In the genomic region with DNA sequence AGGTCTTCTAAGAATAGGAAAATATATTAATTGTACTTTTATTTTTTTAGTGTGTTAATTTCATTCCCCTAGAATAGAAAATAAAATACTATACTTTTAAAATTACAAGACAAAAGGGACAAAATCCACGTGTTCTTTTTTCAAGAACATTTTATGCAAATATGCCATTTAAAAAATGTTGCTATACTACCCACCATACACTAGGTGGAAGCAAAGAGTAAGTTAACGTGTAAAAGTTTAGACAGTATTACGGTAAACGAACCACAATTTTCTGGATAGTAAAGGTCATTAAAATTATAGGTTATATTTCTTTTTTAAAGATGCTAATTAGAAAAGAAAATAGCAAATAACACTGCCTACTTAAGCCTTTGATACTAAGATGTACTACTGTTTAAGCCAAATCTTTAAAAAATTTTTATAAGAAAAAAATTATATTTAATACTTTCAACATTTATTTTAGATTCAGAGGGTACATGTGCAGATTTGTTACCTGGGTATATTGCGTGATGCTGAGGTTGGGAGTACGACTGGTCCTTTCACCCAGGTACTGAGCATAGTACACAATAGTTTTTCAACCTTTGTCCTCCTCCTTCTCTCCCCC, we compare ENCODE assay signal across 8 cellular contexts.
DNase-seq lines count a peak whose midpoint lies in the region; ATAC-seq and TF ChIP-seq lines count a peak whose summit lies in the region.

No MANE protein-coding gene starts in this region.

- DNase-seq in AG09319 (ENCODE audit: extremely low read depth, low read depth), result no peak
- peak; percentile 36 for DNase-seq in NCI-H2227 treated with DMSO at 0.1 percent for 48 hours (lab: John Stamatoyannopoulos, UW)
- DNase-seq in cerebellum (ENCODE audit: low spot score), result peak; percentile 19
- peak; percentile 39 for DNase-seq in middle frontal gyrus (ENCODE audit: extremely low spot score, low spot score)
- DNase-seq in immature natural killer cell, result no peak

- peak; percentile 65 for TF ChIP-seq CTCF in AG09319 (IDR thresholded peaks at IDR 0.05; ENCODE audit: low read depth, low read length)

- no peak overlapping the region for H3K27ac Mint-ChIP-seq in immature natural killer cell

- ATAC-seq in GM18508 (IDR thresholded peaks at IDR 0.05; ENCODE audit: insufficient read depth, unreplicated experiment) (peak; percentile 56), HG02973 (IDR thresholded peaks at IDR 0.05; ENCODE audit: unreplicated experiment) (peak; percentile 77), GM19023 (IDR thresholded peaks at IDR 0.05; ENCODE audit: unreplicated experiment) (no peak)

- H3K27me3 Mint-ChIP-seq in immature natural killer cell (ENCODE audit: low read depth in 3 of 3), result peaks cover 0 to 1% (median 0%) of the 10 kb centered on the region in 3 donors

- H3K4me1 Mint-ChIP-seq in immature natural killer cell, result no peaks in the 10 kb centered on the region

- H3K36me3 Mint-ChIP-seq in immature natural killer cell, result no peaks in the 10 kb centered on the region

- H3K9me3 Mint-ChIP-seq in immature natural killer cell, result peaks cover 0 to 1% (median 0%) of the 10 kb centered on the region in 6 donors

- no peak overlapping the region for H3K4me3 Mint-ChIP-seq in immature natural killer cell

Comparison
In these comparisons a context has a peak if more than half of its experiments do, and no peak if none do; other contexts are left out.
1. DNase-seq: peak in NCI-H2227 treated with DMSO at 0.1 percent for 48 hours (single experiment), cerebellum (single experiment) and middle frontal gyrus (single experiment); none in AG09319 (single experiment) and immature natural killer cell (0 of 3).